ENCODE assay signal across 29 cellular contexts in the genomic region with DNA sequence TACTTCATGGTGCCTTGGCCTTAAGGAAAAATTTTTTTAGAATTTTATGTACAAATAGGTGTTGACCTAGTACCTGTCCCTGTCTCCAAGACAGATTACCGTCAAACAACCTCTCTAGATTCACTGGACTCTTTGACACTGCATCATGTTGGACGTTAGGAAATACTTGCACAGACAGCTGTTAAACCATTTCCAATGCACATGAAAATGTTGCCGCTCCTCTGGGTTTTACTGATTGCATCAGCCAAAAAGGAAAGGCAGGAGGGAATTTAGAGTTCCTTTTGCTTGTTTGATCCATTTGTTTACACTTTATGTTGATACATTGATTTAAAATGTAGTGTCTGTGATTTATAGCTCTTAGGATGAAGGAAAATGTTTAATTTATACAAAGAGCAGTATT.
"Had no signal": no experiment of that assay in that cellular context is flagged by ENCODE, and none has a peak within 500 bp of the region (broad histone marks: within the 10 kb centered on the region; RNA-seq: fewer than 3 reads in every experiment).

No MANE protein-coding gene starts in this region.

- H3K27me3 ChIP-seq: colonic mucosa, dorsolateral prefrontal cortex, esophagus muscularis mucosa, esophagus squamous epithelium, foreskin keratinocyte, gastrocnemius medialis, gastroesophageal sphincter, heart left ventricle, heart right ventricle had no signal

- DNase-seq: colonic mucosa; cortex of kidney; dermis blood vessel endothelial cell; dorsolateral prefrontal cortex; effector CD4-positive, alpha-beta T cell; effector CD8-positive, alpha-beta T cell; effector memory CD4-positive, alpha-beta T cell; effector memory CD8-positive, alpha-beta T cell; endodermal cell; erythroblast; esophagus squamous epithelium; foreskin fibroblast; foreskin keratinocyte; foreskin melanocyte; gastrocnemius medialis; glutamatergic neuron; head of caudate nucleus; heart left ventricle; heart right ventricle had no signal

- H3K9me3 Mint-ChIP-seq: effector memory CD8-positive, alpha-beta T cell; endodermal cell had no signal

- H3K27ac ChIP-seq: colonic mucosa, coronary artery, dorsolateral prefrontal cortex, epithelial cell of prostate, esophagus muscularis mucosa, esophagus squamous epithelium, foreskin keratinocyte, gastrocnemius medialis, gastroesophageal sphincter, heart left ventricle, heart right ventricle had no signal

- FAIRE-seq: colon, endometrium, endothelial cell of umbilical vein, frontal cortex had no signal

- H3K4me3 ChIP-seq: colonic mucosa, coronary artery, dorsolateral prefrontal cortex, esophagus muscularis mucosa, esophagus squamous epithelium, gastrocnemius medialis, gastroesophageal sphincter, heart left ventricle, heart right ventricle had no signal

- H3K4me1 Mint-ChIP-seq: endodermal cell had no signal

- ATAC-seq: effector memory CD8-positive, alpha-beta T cell; esophagus mucosa; foreskin keratinocyte; gastrocnemius medialis; gastroesophageal sphincter; heart left ventricle; heart right ventricle had no signal

- H3K4me3 Mint-ChIP-seq: dendritic cell treated with granulocyte-macrophage colony-stimulating factor and Interleukin-4, amounts not matched to agents 40 ng/mL and 50 ng/mL, for 4 days; effector memory CD8-positive, alpha-beta T cell; endodermal cell had no signal

- H3K27ac Mint-ChIP-seq: dendritic cell treated with granulocyte-macrophage colony-stimulating factor and Interleukin-4, amounts not matched to agents 40 ng/mL and 50 ng/mL, for 4 days; effector memory CD8-positive, alpha-beta T cell; endodermal cell had no signal

- H3K4me1 ChIP-seq: colonic mucosa, esophagus muscularis mucosa, esophagus squamous epithelium, foreskin keratinocyte, gastrocnemius medialis, gastroesophageal sphincter, heart left ventricle, heart right ventricle had no signal

- H3K27me3 Mint-ChIP-seq: dendritic cell treated with granulocyte-macrophage colony-stimulating factor and Interleukin-4, amounts not matched to agents 40 ng/mL and 50 ng/mL, for 4 days; effector memory CD8-positive, alpha-beta T cell had no signal

- H3K9me3 ChIP-seq: colonic mucosa, esophagus muscularis mucosa, esophagus squamous epithelium, gastrocnemius medialis, gastroesophageal sphincter, heart left ventricle, heart right ventricle had no signal

- H3K36me3 ChIP-seq: colonic mucosa had no signal
